Comparison of ENCODE assay signal across 8 cellular contexts in the genomic region with DNA sequence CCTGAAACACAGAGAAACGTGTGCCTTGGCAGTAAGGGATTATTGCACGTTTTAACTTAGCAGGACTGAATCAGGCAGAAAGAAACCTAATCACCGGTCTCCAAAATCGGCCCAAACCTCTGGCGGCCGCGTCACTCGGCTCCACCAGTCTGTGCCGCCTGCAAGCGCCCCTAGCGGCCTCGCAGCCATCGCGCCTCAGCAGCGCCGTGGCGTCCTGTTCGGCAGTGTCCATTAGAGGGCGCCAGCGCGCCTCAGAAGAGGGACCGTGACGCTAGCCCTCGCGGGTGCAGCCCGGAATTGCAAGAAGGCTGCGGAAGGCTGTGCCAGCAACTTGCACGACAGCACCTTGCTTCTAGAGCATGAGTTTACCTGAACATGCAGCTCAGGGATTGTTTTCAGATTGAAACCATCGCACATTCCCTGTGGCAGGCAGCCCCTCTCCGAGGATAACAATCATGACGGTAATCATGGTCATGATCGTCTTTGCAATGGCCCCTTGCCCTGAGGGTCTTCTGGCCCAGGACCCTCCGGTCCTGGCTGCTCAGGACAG.
DNase-seq lines count a peak whose midpoint lies in the region; ATAC-seq and TF ChIP-seq lines count a peak whose summit lies in the region.

No MANE protein-coding gene starts in this region.

- no peaks in the 10 kb centered on the region for H3K36me3 ChIP-seq in BJ (ENCODE audit: control insufficient read depth, insufficient read depth, low read length)

- DNase-seq in BJ (ENCODE audit: low read depth) (peak; percentile 46), NCI-H510A treated with DMSO at 0.1 percent for 48 hours (lab: John Stamatoyannopoulos, UW) (peak; percentile 90), kidney tubule cell (ENCODE audit: low spot score) (peak; percentile 93)
- DNase-seq in activated CD4-positive, alpha-beta T cell treated with anti-CD3 and anti-CD28 coated beads for 4 hours, result peak; percentile 92 to 97
- DNase-seq in stimulated activated CD4-positive, alpha-beta T cell treated with anti-CD3 and anti-CD28 coated beads, Interleukin-15, amount 100 ng/mL, for 48 hours (ENCODE audit: low read depth in 2 of 2), result peak; percentile 94 to 95

- ATAC-seq in GM19324 (IDR thresholded peaks at IDR 0.05; ENCODE audit: low FRiP score, unreplicated experiment) (peak; percentile 98), HG03457 (IDR thresholded peaks at IDR 0.05; ENCODE audit: unreplicated experiment) (peak; percentile 99)

- peak overlapping the region; percentile 30 for H3K4me3 ChIP-seq in BJ (ENCODE audit: low read depth, low read length)

- peaks cover 1% of the 10 kb centered on the region for H3K27me3 ChIP-seq in BJ (ENCODE audit: control insufficient read depth, insufficient read depth, low read length)

- peak; percentile 100 for TF ChIP-seq CTCF in BJ (IDR thresholded peaks at IDR 0.05; ENCODE audit: insufficient read depth, low read depth, low read length)

- CTCF ChIA-PET in BJ (lab: Yijun Ruan, JAX), result interaction anchor here (0.7 to 3.6 kb wide), 44 partner anchors 8 to 435 kb away, joined by 3 to 21 read pairs (median 4); a partner anchor contains a TSS

- POLR2A ChIA-PET in BJ (lab: Charles Lee), result no interaction called here

- H3K27ac ChIP-seq in cingulate gyrus (ENCODE audit: low read depth, low read length), result peak overlapping the region; percentile 83

Comparison
In these comparisons a context has a peak if more than half of its experiments do, and no peak if none do; other contexts are left out.
1. Peak in every context shown above with its lines: DNase-seq, ATAC-seq, H3K4me3 ChIP-seq and H3K27ac ChIP-seq.